Comparison of ENCODE assay signal across 1 cellular context in genomic region chr9:129139233-129139992, GRCh38.
A peak's percentile ranks its signal among the peaks of the same experiment; 100 is the strongest.
TF ChIP-seq lines count a peak whose summit lies in the region.

No MANE protein-coding gene starts in this region.

TF ChIP-seq in HepG2, 621 proteins besides CTCF, POLR2A, EP300 and RAD21 (continued from another document and continues in another):
- no peak for TF ChIP-seq ZNF567 (CRISPR knock-in tag; IDR thresholded peaks at IDR 0.05; ENCODE audit: borderline replicate concordance)
- TF ChIP-seq RARA (CRISPR knock-in tag; IDR thresholded peaks at IDR 0.05): no peak
- TF ChIP-seq RERE (CRISPR knock-in tag; IDR thresholded peaks at IDR 0.05; ENCODE audit: low read depth): 0 out of 2 replicates have a peak, but pooled peaks have one; percentile 8
- 0 out of 2 replicates have a peak, but pooled peaks have one; percentile 6 for TF ChIP-seq ZNF644 (CRISPR knock-in tag; IDR thresholded peaks at IDR 0.05; ENCODE audit: low read depth)
- TF ChIP-seq DBP (CRISPR knock-in tag; IDR thresholded peaks at IDR 0.05; ENCODE audit: not compliant biosample characterization): no peak
- TF ChIP-seq TFE3 (CRISPR knock-in tag; IDR thresholded peaks at IDR 0.05): peak; percentile 14; the same call in 1 of the 2 replicates
- 0 out of 2 replicates have a peak, but pooled peaks have one; percentile 50 for TF ChIP-seq NR0B2 (CRISPR knock-in tag; IDR thresholded peaks at IDR 0.05)
- TF ChIP-seq MEIS2 (CRISPR knock-in tag; IDR thresholded peaks at IDR 0.05): no peak
- no peak; the same call in 1 of the 2 replicates for TF ChIP-seq SMAD3 (CRISPR knock-in tag; IDR thresholded peaks at IDR 0.05)
- TF ChIP-seq TEF (CRISPR knock-in tag; IDR thresholded peaks at IDR 0.05): no peak
- 0 out of 2 replicates have a peak, but pooled peaks have one; percentile 11 for TF ChIP-seq ZNF609 (CRISPR knock-in tag; IDR thresholded peaks at IDR 0.05; ENCODE audit: borderline replicate concordance)
- TF ChIP-seq NFAT5 (CRISPR knock-in tag; IDR thresholded peaks at IDR 0.05): no peak
- TF ChIP-seq ETV5 (CRISPR knock-in tag; IDR thresholded peaks at IDR 0.05; ENCODE audit: borderline replicate concordance): no peak; the same call in 1 of the 2 replicates
- TF ChIP-seq CREM (IDR thresholded peaks at IDR 0.05): peak; percentile 18; the same call in 1 of the 2 replicates
- TF ChIP-seq CREM (CRISPR knock-in tag; IDR thresholded peaks at IDR 0.05): no peak
- no peak for TF ChIP-seq ZNF646 (CRISPR knock-in tag; IDR thresholded peaks at IDR 0.05)
- TF ChIP-seq KLF16 (CRISPR knock-in tag; IDR thresholded peaks at IDR 0.05): 0 out of 4 replicates have a peak, but pooled peaks of 1 of the 2 experiments have one; percentile 38
- no peak for TF ChIP-seq REXO4 (CRISPR knock-in tag; IDR thresholded peaks at IDR 0.05; ENCODE audit: borderline replicate concordance)
- TF ChIP-seq KAT8 (CRISPR knock-in tag; IDR thresholded peaks at IDR 0.05): no peak; the same call in 1 of the 2 replicates
- peak; percentile 57; the same call in 1 of the 3 replicates for TF ChIP-seq MXI1 (IDR thresholded peaks at IDR 0.05; ENCODE audit: borderline replicate concordance, low read depth, low read length)
- 0 out of 2 replicates have a peak, but pooled peaks have one; percentile 46 for TF ChIP-seq ZNF616 (CRISPR knock-in tag; IDR thresholded peaks at IDR 0.05; ENCODE audit: low read depth)
- 0 out of 2 replicates have a peak, but pooled peaks have one; percentile 27 for TF ChIP-seq YEATS4 (CRISPR knock-in tag; IDR thresholded peaks at IDR 0.05; ENCODE audit: borderline replicate concordance)
- no peak for TF ChIP-seq SRSF4 (IDR thresholded peaks at IDR 0.05; ENCODE audit: low read depth, low read length, poor library complexity, severe bottlenecking)
